Comparison of ENCODE assay signal across 1 cellular context in the genomic region with DNA sequence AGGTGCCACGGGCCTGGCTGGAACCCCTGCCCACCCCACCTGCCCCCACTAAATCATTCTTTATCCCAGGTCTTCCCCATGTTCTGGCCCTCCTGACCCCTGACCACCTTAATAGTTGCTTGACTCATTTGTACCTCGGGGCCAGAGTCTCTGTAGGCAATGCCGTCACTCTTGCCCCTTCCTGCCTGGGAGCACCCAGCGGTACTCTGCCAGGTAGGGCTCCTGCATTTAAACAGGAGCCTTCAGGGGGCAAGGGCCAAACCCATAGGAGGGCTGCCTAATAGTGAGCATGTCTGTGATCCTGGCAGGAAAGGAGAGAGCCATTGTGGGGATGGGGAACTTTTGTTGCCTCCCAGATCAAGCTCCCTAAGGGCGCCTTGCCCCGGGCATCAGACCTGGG.
TF ChIP-seq lines count a peak whose summit lies in the region.

No MANE protein-coding gene starts in this region.

TF ChIP-seq in HCT116, 20 proteins besides CTCF, POLR2A, EP300 and RAD21 (continued from another document):
- TF ChIP-seq, protein P1, sequence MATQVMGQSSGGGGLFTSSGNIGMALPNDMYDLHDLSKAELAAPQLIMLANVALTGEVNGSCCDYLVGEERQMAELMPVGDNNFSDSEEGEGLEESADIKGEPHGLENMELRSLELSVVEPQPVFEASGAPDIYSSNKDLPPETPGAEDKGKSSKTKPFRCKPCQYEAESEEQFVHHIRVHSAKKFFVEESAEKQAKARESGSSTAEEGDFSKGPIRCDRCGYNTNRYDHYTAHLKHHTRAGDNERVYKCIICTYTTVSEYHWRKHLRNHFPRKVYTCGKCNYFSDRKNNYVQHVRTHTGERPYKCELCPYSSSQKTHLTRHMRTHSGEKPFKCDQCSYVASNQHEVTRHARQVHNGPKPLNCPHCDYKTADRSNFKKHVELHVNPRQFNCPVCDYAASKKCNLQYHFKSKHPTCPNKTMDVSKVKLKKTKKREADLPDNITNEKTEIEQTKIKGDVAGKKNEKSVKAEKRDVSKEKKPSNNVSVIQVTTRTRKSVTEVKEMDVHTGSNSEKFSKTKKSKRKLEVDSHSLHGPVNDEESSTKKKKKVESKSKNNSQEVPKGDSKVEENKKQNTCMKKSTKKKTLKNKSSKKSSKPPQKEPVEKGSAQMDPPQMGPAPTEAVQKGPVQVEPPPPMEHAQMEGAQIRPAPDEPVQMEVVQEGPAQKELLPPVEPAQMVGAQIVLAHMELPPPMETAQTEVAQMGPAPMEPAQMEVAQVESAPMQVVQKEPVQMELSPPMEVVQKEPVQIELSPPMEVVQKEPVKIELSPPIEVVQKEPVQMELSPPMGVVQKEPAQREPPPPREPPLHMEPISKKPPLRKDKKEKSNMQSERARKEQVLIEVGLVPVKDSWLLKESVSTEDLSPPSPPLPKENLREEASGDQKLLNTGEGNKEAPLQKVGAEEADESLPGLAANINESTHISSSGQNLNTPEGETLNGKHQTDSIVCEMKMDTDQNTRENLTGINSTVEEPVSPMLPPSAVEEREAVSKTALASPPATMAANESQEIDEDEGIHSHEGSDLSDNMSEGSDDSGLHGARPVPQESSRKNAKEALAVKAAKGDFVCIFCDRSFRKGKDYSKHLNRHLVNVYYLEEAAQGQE (IDR thresholded peaks at IDR 0.05; ENCODE audit: low read depth): no peak
- TF ChIP-seq SRF (IDR thresholded peaks at IDR 0.05; ENCODE audit: low read depth): no peak
- TF ChIP-seq POLR2AphosphoS5 (IDR thresholded peaks at IDR 0.05; ENCODE audit: low read depth, low read length): no peak
- TF ChIP-seq, protein P2, sequence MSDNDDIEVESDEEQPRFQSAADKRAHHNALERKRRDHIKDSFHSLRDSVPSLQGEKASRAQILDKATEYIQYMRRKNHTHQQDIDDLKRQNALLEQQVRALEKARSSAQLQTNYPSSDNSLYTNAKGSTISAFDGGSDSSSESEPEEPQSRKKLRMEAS (IDR thresholded peaks at IDR 0.05): no peak
- no peak for TF ChIP-seq ZNF274 (IDR thresholded peaks at IDR 0.05; ENCODE audit: low read depth, low read length)
- no peak for TF ChIP-seq EZH2 (IDR thresholded peaks at IDR 0.05)
- no peak for TF ChIP-seq FOSL1 (IDR thresholded peaks at IDR 0.05; ENCODE audit: low read depth)
